Comparison of ENCODE assay signal across 2 cellular contexts in the genomic region with DNA sequence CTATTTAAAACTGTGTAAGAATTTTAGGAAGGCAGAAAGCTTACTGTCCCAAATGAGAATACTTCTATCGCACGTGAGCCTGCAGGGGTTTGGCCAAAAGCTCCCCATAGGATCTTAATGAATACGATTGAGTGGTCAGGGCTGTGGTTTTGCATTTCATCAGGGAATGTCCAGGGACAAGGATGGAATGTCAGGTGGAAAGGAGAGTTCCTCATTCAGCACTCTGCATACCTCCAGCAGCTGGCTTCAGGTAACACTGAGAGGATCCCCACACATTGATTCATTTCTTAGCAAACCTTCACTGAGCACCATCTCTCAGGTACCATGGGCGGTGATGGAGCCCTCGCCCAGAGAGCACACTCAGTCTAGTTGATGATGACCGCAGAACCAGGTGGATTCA.
TF ChIP-seq lines count a peak whose summit lies in the region.

No MANE protein-coding gene starts in this region.

TF ChIP-seq in GM23338, 12 proteins besides CTCF, POLR2A, EP300 and RAD21:
- TF ChIP-seq, protein P1, sequence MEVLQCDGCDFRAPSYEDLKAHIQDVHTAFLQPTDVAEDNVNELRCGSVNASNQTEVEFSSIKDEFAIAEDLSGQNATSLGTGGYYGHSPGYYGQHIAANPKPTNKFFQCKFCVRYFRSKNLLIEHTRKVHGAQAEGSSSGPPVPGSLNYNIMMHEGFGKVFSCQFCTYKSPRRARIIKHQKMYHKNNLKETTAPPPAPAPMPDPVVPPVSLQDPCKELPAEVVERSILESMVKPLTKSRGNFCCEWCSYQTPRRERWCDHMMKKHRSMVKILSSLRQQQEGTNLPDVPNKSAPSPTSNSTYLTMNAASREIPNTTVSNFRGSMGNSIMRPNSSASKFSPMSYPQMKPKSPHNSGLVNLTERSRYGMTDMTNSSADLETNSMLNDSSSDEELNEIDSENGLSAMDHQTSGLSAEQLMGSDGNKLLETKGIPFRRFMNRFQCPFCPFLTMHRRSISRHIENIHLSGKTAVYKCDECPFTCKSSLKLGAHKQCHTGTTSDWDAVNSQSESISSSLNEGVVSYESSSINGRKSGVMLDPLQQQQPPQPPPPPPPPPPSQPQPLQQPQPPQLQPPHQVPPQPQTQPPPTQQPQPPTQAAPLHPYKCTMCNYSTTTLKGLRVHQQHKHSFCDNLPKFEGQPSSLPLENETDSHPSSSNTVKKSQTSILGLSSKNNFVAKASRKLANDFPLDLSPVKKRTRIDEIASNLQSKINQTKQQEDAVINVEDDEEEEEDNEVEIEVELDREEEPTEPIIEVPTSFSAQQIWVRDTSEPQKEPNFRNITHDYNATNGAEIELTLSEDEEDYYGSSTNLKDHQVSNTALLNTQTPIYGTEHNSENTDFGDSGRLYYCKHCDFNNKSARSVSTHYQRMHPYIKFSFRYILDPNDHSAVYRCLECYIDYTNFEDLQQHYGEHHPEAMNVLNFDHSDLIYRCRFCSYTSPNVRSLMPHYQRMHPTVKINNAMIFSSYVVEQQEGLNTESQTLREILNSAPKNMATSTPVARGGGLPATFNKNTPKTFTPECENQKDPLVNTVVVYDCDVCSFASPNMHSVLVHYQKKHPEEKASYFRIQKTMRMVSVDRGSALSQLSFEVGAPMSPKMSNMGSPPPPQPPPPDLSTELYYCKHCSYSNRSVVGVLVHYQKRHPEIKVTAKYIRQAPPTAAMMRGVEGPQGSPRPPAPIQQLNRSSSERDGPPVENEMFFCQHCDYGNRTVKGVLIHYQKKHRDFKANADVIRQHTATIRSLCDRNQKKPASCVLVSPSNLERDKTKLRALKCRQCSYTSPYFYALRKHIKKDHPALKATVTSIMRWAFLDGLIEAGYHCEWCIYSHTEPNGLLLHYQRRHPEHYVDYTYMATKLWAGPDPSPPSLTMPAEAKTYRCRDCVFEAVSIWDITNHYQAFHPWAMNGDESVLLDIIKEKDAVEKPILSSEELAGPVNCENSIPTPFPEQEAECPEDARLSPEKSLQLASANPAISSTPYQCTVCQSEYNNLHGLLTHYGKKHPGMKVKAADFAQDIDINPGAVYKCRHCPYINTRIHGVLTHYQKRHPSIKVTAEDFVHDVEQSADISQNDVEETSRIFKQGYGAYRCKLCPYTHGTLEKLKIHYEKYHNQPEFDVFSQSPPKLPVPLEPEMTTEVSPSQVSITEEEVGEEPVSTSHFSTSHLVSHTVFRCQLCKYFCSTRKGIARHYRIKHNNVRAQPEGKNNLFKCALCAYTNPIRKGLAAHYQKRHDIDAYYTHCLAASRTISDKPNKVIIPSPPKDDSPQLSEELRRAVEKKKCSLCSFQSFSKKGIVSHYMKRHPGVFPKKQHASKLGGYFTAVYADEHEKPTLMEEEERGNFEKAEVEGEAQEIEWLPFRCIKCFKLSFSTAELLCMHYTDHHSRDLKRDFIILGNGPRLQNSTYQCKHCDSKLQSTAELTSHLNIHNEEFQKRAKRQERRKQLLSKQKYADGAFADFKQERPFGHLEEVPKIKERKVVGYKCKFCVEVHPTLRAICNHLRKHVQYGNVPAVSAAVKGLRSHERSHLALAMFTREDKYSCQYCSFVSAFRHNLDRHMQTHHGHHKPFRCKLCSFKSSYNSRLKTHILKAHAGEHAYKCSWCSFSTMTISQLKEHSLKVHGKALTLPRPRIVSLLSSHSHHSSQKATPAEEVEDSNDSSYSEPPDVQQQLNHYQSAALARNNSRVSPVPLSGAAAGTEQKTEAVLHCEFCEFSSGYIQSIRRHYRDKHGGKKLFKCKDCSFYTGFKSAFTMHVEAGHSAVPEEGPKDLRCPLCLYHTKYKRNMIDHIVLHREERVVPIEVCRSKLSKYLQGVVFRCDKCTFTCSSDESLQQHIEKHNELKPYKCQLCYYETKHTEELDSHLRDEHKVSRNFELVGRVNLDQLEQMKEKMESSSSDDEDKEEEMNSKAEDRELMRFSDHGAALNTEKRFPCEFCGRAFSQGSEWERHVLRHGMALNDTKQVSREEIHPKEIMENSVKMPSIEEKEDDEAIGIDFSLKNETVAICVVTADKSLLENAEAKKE (CRISPR knock-in tag; IDR thresholded peaks at IDR 0.05) = no peak
- TF ChIP-seq ZNF114 (CRISPR knock-in tag; IDR thresholded peaks at IDR 0.05) (no peak), JUNB (IDR thresholded peaks at IDR 0.05; ENCODE audit: unreplicated experiment) (no peak), EZH2 (IDR thresholded peaks at IDR 0.05; ENCODE audit: low read depth, unreplicated experiment) (no peak), ZNF331 (CRISPR knock-in tag; IDR thresholded peaks at IDR 0.05; ENCODE audit: low read depth) (no peak)

TF ChIP-seq in WTC11, 78 proteins besides CTCF, POLR2A, EP300 and RAD21 (continued from another document):
- TF ChIP-seq, protein P2, sequence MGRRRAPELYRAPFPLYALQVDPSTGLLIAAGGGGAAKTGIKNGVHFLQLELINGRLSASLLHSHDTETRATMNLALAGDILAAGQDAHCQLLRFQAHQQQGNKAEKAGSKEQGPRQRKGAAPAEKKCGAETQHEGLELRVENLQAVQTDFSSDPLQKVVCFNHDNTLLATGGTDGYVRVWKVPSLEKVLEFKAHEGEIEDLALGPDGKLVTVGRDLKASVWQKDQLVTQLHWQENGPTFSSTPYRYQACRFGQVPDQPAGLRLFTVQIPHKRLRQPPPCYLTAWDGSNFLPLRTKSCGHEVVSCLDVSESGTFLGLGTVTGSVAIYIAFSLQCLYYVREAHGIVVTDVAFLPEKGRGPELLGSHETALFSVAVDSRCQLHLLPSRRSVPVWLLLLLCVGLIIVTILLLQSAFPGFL (CRISPR knock-in tag; IDR thresholded peaks at IDR 0.05; ENCODE audit: borderline replicate concordance) = no peak
- TF ChIP-seq, protein P3, sequence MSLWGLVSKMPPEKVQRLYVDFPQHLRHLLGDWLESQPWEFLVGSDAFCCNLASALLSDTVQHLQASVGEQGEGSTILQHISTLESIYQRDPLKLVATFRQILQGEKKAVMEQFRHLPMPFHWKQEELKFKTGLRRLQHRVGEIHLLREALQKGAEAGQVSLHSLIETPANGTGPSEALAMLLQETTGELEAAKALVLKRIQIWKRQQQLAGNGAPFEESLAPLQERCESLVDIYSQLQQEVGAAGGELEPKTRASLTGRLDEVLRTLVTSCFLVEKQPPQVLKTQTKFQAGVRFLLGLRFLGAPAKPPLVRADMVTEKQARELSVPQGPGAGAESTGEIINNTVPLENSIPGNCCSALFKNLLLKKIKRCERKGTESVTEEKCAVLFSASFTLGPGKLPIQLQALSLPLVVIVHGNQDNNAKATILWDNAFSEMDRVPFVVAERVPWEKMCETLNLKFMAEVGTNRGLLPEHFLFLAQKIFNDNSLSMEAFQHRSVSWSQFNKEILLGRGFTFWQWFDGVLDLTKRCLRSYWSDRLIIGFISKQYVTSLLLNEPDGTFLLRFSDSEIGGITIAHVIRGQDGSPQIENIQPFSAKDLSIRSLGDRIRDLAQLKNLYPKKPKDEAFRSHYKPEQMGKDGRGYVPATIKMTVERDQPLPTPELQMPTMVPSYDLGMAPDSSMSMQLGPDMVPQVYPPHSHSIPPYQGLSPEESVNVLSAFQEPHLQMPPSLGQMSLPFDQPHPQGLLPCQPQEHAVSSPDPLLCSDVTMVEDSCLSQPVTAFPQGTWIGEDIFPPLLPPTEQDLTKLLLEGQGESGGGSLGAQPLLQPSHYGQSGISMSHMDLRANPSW (CRISPR knock-in tag; conservative IDR thresholded peaks at IDR 0.05; ENCODE audit: low read depth) = no peak
- TF ChIP-seq SOX15 (CRISPR knock-in tag; IDR thresholded peaks at IDR 0.05) = no peak
- TF ChIP-seq, protein P4, sequence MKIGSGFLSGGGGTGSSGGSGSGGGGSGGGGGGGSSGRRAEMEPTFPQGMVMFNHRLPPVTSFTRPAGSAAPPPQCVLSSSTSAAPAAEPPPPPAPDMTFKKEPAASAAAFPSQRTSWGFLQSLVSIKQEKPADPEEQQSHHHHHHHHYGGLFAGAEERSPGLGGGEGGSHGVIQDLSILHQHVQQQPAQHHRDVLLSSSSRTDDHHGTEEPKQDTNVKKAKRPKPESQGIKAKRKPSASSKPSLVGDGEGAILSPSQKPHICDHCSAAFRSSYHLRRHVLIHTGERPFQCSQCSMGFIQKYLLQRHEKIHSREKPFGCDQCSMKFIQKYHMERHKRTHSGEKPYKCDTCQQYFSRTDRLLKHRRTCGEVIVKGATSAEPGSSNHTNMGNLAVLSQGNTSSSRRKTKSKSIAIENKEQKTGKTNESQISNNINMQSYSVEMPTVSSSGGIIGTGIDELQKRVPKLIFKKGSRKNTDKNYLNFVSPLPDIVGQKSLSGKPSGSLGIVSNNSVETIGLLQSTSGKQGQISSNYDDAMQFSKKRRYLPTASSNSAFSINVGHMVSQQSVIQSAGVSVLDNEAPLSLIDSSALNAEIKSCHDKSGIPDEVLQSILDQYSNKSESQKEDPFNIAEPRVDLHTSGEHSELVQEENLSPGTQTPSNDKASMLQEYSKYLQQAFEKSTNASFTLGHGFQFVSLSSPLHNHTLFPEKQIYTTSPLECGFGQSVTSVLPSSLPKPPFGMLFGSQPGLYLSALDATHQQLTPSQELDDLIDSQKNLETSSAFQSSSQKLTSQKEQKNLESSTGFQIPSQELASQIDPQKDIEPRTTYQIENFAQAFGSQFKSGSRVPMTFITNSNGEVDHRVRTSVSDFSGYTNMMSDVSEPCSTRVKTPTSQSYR (CRISPR knock-in tag; IDR thresholded peaks at IDR 0.05) = no peak
- no peak for TF ChIP-seq ETV6 (CRISPR knock-in tag; IDR thresholded peaks at IDR 0.05)
- no peak for TF ChIP-seq ESRRA (CRISPR knock-in tag; IDR thresholded peaks at IDR 0.05; ENCODE audit: borderline replicate concordance)
TF ChIP-seq in WTC11: peak in this region for 0.
